In genomic region chr2:141927536-141927935, GRCh38 we compare ENCODE assay signal across 25 cellular contexts.
"Had no signal": no experiment of that assay in that cellular context is flagged by ENCODE, and none has a peak within 500 bp of the region (broad histone marks: within the 10 kb centered on the region; RNA-seq: fewer than 3 reads in every experiment).

No MANE protein-coding gene starts in this region.

- H3K4me3 ChIP-seq: adrenal gland, gastroesophageal sphincter, thyroid gland, upper lobe of right lung had no signal

- ATAC-seq: activated naive CD4-positive, alpha-beta T cell treated with anti-CD3 and anti-CD28 coated beads, Interleukin-2, amount 50 U/mL, for 72 hours; activated T-helper 17 cell treated with anti-CD3 and anti-CD28 coated beads, Interleukin-2, amount 50 U/mL, for 72 hours; gastroesophageal sphincter; left colon; right cardiac atrium; upper lobe of right lung had no signal

- H3K36me3 Mint-ChIP-seq: activated naive CD4-positive, alpha-beta T cell treated with anti-CD3 and anti-CD28 coated beads, Interleukin-2, amount 50 U/mL, for 72 hours; naive B cell had no signal

- H3K36me3 ChIP-seq: adrenal gland, gastroesophageal sphincter, thyroid gland, upper lobe of right lung had no signal

- FAIRE-seq: islet of Langerhans, TTC549 had no signal

- H3K27ac Mint-ChIP-seq: activated naive CD4-positive, alpha-beta T cell treated with anti-CD3 and anti-CD28 coated beads, Interleukin-2, amount 50 U/mL, for 72 hours; activated T-cell treated with anti-CD3 and anti-CD28 coated beads, Interleukin-2, amount 50 U/mL, for 24 hours; activated T-helper 17 cell treated with anti-CD3 and anti-CD28 coated beads, Interleukin-2, amount 50 U/mL, for 72 hours; naive B cell; stimulated activated naive CD8-positive, alpha-beta T cell treated with anti-CD3 and anti-CD28 coated beads, Interleukin-15, Interleukin-2, amounts not matched to agents 100 ng/mL and 50 ng/mL, for 24 hours had no signal

- H3K27me3 ChIP-seq: adrenal gland, gastroesophageal sphincter, thyroid gland, upper lobe of right lung had no signal

- H3K27me3 Mint-ChIP-seq: activated T-cell treated with anti-CD3 and anti-CD28 coated beads, Interleukin-2, amount 50 U/mL, for 24 hours; activated T-helper 17 cell treated with anti-CD3 and anti-CD28 coated beads, Interleukin-2, amount 50 U/mL, for 72 hours; naive B cell; stimulated activated naive CD8-positive, alpha-beta T cell treated with anti-CD3 and anti-CD28 coated beads, Interleukin-15, Interleukin-2, amounts not matched to agents 100 ng/mL and 50 ng/mL, for 24 hours had no signal

- DNase-seq: activated CD4-positive, alpha-beta T cell treated with anti-CD3 and anti-CD28 coated beads, Interleukin-2, amount 50 U/mL, for 4 hours; activated CD8-positive, alpha-beta memory T cell treated with anti-CD3 and anti-CD28 coated beads for 24 hours; activated CD8-positive, alpha-beta memory T cell treated with anti-CD3 and anti-CD28 coated beads, Interleukin-2, amount 50 U/mL, for 4 hours; activated T-cell treated with anti-CD3 and anti-CD28 coated beads, Interleukin-2, amount 50 U/mL, for 24 hours; adrenal gland; dermis blood vessel endothelial cell; effector CD8-positive, alpha-beta T cell; head of caudate nucleus; hypothalamus; left colon; mesendoderm; naive B cell; nucleus accumbens; right cardiac atrium; stimulated activated CD4-positive, alpha-beta T cell treated with anti-CD3 and anti-CD28 coated beads, Interleukin-12 subunit alpha, Interleukin-12 subunit beta, amount 100 ng/mL, for 4 hours; substantia nigra; T-helper 1 cell; thyroid gland; upper lobe of right lung had no signal

- H3K4me1 Mint-ChIP-seq: activated T-helper 17 cell treated with anti-CD3 and anti-CD28 coated beads, Interleukin-2, amount 50 U/mL, for 72 hours; naive B cell had no signal

- H3K4me3 Mint-ChIP-seq: activated T-cell treated with anti-CD3 and anti-CD28 coated beads, Interleukin-2, amount 50 U/mL, for 24 hours; activated T-helper 17 cell treated with anti-CD3 and anti-CD28 coated beads, Interleukin-2, amount 50 U/mL, for 72 hours; naive B cell; stimulated activated naive CD8-positive, alpha-beta T cell treated with anti-CD3 and anti-CD28 coated beads, Interleukin-15, Interleukin-2, amounts not matched to agents 100 ng/mL and 50 ng/mL, for 24 hours had no signal
